Comparison of ENCODE assay signal across 31 cellular contexts in the genomic region with DNA sequence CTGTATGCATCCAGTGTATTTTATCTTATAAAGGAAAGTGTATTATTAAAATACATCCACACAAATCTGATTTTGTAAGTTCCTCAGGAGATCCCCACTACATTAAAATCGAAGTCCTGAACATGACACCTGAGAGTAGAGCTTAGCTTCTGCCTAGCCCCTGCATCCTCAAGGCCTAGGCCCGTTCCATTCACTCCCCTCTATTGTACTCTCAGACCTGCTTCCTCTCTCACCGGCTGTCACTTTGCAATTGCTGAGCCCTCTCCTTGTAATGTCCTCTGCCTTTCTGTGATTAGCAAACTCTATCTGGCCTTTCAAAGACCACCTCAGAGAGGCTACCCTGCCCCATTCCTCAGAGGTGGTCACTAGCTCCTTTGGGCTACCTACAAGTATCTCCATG.
"Had no signal": no experiment of that assay in that cellular context is flagged by ENCODE, and none has a peak within 500 bp of the region (broad histone marks: within the 10 kb centered on the region; RNA-seq: fewer than 3 reads in every experiment).

No MANE protein-coding gene starts in this region.

- H3K4me3 Mint-ChIP-seq: immature natural killer cell; naive thymus-derived CD8-positive, alpha-beta T cell; nephron; stimulated activated naive B cell treated with anti-CD40 and anti-IgM and Interleukin-4, amounts not matched to agents 10 μg/mL and 1 μg/mL and 100 μg/mL, for 72 hours had no signal

- H3K9me3 ChIP-seq: left lung, lower lobe of right lung, pancreas, prostate gland, stomach, testis, thyroid gland, transverse colon, upper lobe of left lung, vagina had no signal

- H3K9me3 Mint-ChIP-seq: immature natural killer cell; naive thymus-derived CD8-positive, alpha-beta T cell; nephron; stimulated activated naive B cell treated with anti-CD40 and anti-IgM and Interleukin-4, amounts not matched to agents 10 μg/mL and 1 μg/mL and 100 μg/mL, for 72 hours had no signal

- H3K27ac Mint-ChIP-seq: immature natural killer cell; naive thymus-derived CD8-positive, alpha-beta T cell; nephron; stimulated activated naive B cell treated with anti-CD40 and anti-IgM and Interleukin-4, amounts not matched to agents 10 μg/mL and 1 μg/mL and 100 μg/mL, for 72 hours had no signal

- H3K4me3 ChIP-seq: left lung, lower lobe of right lung, pancreas, prostate gland, skin epidermis, stomach, testis, thyroid gland, transverse colon, upper lobe of left lung, vagina had no signal

- H3K27me3 Mint-ChIP-seq: stimulated activated naive B cell treated with anti-CD40 and anti-IgM and Interleukin-4, amounts not matched to agents 10 μg/mL and 1 μg/mL and 100 μg/mL, for 72 hours had no signal

- FAIRE-seq: islet of Langerhans, kidney, pancreas had no signal

- H3K36me3 Mint-ChIP-seq: immature natural killer cell; naive thymus-derived CD8-positive, alpha-beta T cell; stimulated activated naive B cell treated with anti-CD40 and anti-IgM and Interleukin-4, amounts not matched to agents 10 μg/mL and 1 μg/mL and 100 μg/mL, for 72 hours had no signal

- H3K27me3 ChIP-seq: left lung, pancreas, stomach, testis, thyroid gland, transverse colon, upper lobe of left lung, vagina had no signal

- ATAC-seq: left colon; left lung; lower lobe of right lung; naive thymus-derived CD8-positive, alpha-beta T cell; pancreas; right cardiac atrium; sciatic nerve; stimulated activated naive B cell treated with anti-CD40 and anti-IgM and Interleukin-4, amounts not matched to agents 10 μg/mL and 1 μg/mL and 100 μg/mL, for 72 hours; stimulated activated naive CD8-positive, alpha-beta T cell treated with anti-CD3 and anti-CD28 coated beads, Interleukin-15, Interleukin-2, amounts not matched to agents 100 U/mL and 50 U/mL, for 24 hours had no signal

- H3K27ac ChIP-seq: left lung, lower lobe of right lung, pancreas, prostate gland, skin epidermis, stomach, testis, thyroid gland, transverse colon, upper lobe of left lung, vagina had no signal

- H3K4me1 Mint-ChIP-seq: immature natural killer cell, nephron had no signal

- H3K4me1 ChIP-seq: left lung, lower lobe of right lung, pancreas, prostate gland, stomach, testis, thyroid gland, upper lobe of left lung, vagina had no signal

- DNase-seq: hippocampal formation; immature natural killer cell; kidney; left colon; left lung; lower lobe of right lung; mammary epithelial cell; mesenchymal stem cell; naive thymus-derived CD8-positive, alpha-beta T cell; nucleus accumbens; pancreas; posterior cingulate gyrus; retina; right cardiac atrium; stimulated activated CD4-positive, alpha-beta T cell treated with anti-CD3 and anti-CD28 coated beads, Interleukin-12 subunit alpha, Interleukin-12 subunit beta, amount 100 ng/mL, for 4 hours; stimulated activated CD4-positive, alpha-beta T cell treated with anti-CD3 and anti-CD28 coated beads, Interleukin-15, amount 100 ng/mL, for 24 hours; stimulated activated CD4-positive, alpha-beta T cell treated with anti-CD3 and anti-CD28 coated beads, Interleukin-2, amount 100 ng/mL, for 24 hours; stimulated activated CD4-positive, alpha-beta T cell treated with anti-CD3 and anti-CD28 coated beads, Interleukin-4, amount 100 ng/mL, for 1 hour; stimulated activated naive B cell treated with anti-CD40 and anti-IgM and Interleukin-4, amounts not matched to agents 10 μg/mL and 1 μg/mL and 100 μg/mL, for 72 hours; stimulated activated naive CD8-positive, alpha-beta T cell treated with anti-CD3 and anti-CD28 coated beads, Interleukin-15, Interleukin-2, amounts not matched to agents 100 U/mL and 50 U/mL, for 24 hours; stomach; testis; thyroid gland; transverse colon; upper lobe of left lung had no signal

- H3K36me3 ChIP-seq: left lung, lower lobe of right lung, pancreas, prostate gland, stomach, thyroid gland, transverse colon, upper lobe of left lung, vagina had no signal
